ENCODE assay signal across 8 cellular contexts in the genomic region with DNA sequence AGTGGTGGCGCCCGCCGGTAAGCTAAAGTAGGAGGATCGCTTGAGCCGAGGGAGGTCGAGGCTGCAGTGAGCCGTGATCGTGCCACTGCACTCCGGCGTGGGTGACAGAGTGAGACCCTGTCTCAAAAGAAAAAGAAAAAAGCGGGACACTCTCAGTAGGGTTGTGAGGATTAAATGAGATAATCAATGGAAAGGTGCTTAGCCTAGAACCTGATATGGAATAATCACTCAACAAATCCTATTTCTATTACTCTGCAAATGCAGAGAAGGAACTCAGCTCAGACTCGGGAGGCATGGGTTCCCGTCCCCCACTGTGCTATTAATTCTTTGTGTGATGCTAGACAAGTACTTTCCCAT. TPM values are rescaled to one million over a fixed set of nuclear protein-coding genes. Genes with fewer than 3 reads are reported as not detected.
DNase-seq lines count a peak whose midpoint lies in the region; ATAC-seq and TF ChIP-seq lines count a peak whose summit lies in the region.

No MANE protein-coding gene starts in this region.

- POLR2A ChIA-PET in WTC11 (lab: Charles Lee), result interaction anchor here (0.7 to 1.2 kb wide), 8 partner anchors 9 to 359 kb away, joined by 3 to 5 read pairs (median 3); no protein-coding TSS in a partner anchor

- peak overlapping the region; percentile 98 for H3K4me3 Mint-ChIP-seq in WTC11

- TF ChIP-seq EP300 in sigmoid colon (IDR thresholded peaks at IDR 0.05), result no peak

- no peaks in the 10 kb centered on the region for H3K9me3 ChIP-seq in DND-41 (ENCODE audit: insufficient read depth, low read length, severe bottlenecking)
- H3K9me3 ChIP-seq in sigmoid colon, result no peaks in the 10 kb centered on the region

- H2AFZ ChIP-seq in DND-41 (ENCODE audit: low read depth, low read length), result no peak overlapping the region

- no peaks in the 10 kb centered on the region for H3K36me3 ChIP-seq in DND-41 (ENCODE audit: insufficient read depth, low read length)
- H3K36me3 ChIP-seq in sigmoid colon, result no peaks in the 10 kb centered on the region

- ATAC-seq in DND-41 (ENCODE audit: insufficient read depth, low read depth) (no peak), WTC11 (no peak)

- H3K27me3 ChIP-seq in DND-41 (ENCODE audit: insufficient read depth, low read length, poor library complexity) (no peaks in the 10 kb centered on the region), sigmoid colon (no peaks in the 10 kb centered on the region)

- H3K9me3 Mint-ChIP-seq in WTC11, result no peaks in the 10 kb centered on the region

- peak overlapping the region; percentile 84 for H3K27ac Mint-ChIP-seq in WTC11

- H3K4me1 Mint-ChIP-seq in WTC11, result peaks cover 39% of the 10 kb centered on the region

- no peak for DNase-seq in DND-41
- DNase-seq in WTC11 (ENCODE audit: low spot score), result no peak
- DNase-seq in fibroblast of villous mesenchyme (ENCODE audit: low read depth), result no peak
- no peak for DNase-seq in sigmoid colon
- no peak for DNase-seq in NCI-H1930 (lab: John Stamatoyannopoulos, UW)
- no peak for DNase-seq in activated CD4-positive, alpha-beta T cell treated with anti-CD3 and anti-CD28 coated beads, Interleukin-2, amount 50 U/mL, for 1 hour
- DNase-seq in head of caudate nucleus, result no peak
- no peak for DNase-seq in Kasumi-1 (lab: John Stamatoyannopoulos, UW)

- CTCF ChIA-PET in WTC11 (lab: Charles Lee), result interaction anchor here (0.8 to 4.3 kb wide), 5 partner anchors 8 to 71 kb away, joined by 3 to 29 read pairs (median 4); no protein-coding TSS in a partner anchor

- H3K27me3 Mint-ChIP-seq in WTC11 (ENCODE audit: low read depth), result no peaks in the 10 kb centered on the region

- H3K4me3 ChIP-seq in DND-41 (ENCODE audit: low read depth in 1 of 2, low read length in 2 of 2) (no peak overlapping the region), fibroblast of villous mesenchyme (ENCODE audit: low read depth, low read length) (peak overlapping the region; percentile 95), sigmoid colon (peak overlapping the region; percentile 58 to 96 (median 92))

- H3K36me3 Mint-ChIP-seq in WTC11, result no peaks in the 10 kb centered on the region

- H3K4me1 ChIP-seq in DND-41 (ENCODE audit: insufficient read depth, low read length) (peaks cover 16% of the 10 kb centered on the region), sigmoid colon (peaks cover 0 to 55% (median 38%) of the 10 kb centered on the region in 4 donors)

- TF ChIP-seq POLR2A in sigmoid colon (IDR thresholded peaks at IDR 0.05), result no peak

- WGBS in sigmoid colon, 2 donors, result 53 to 61% methylated on average over 13 of the region's 13 CpGs

- peaks cover 31% of the 10 kb centered on the region for H4K20me1 ChIP-seq in DND-41 (ENCODE audit: insufficient read depth, low read length)

- H3K79me2 ChIP-seq in DND-41 (ENCODE audit: insufficient read depth, low read length), result peaks cover 35% of the 10 kb centered on the region

- intact Hi-C loops in sigmoid colon (cut with DNase I), result no loop called here
- intact Hi-C loops in head of caudate nucleus (cut with DNase I), result no loop called here

- H3K4me2 ChIP-seq in DND-41 (ENCODE audit: insufficient read depth, low read length), result 0 out of 2 replicates have a peak overlapping the region, but pooled peaks have one; percentile 86

- no peak overlapping the region for H3K9ac ChIP-seq in DND-41 (ENCODE audit: low read depth, low read length)

- no peak overlapping the region for H3K27ac ChIP-seq in DND-41 (ENCODE audit: low read length)
- H3K27ac ChIP-seq in sigmoid colon, result peak overlapping the region; percentile 91 to 99 (median 98)

- TF ChIP-seq CTCF in DND-41 (IDR thresholded peaks at IDR 0.05; ENCODE audit: borderline replicate concordance, extremely low read depth, low read length, poor library complexity, severe bottlenecking) (no peak), WTC11 (IDR thresholded peaks at IDR 0.05) (no peak), fibroblast of villous mesenchyme (IDR thresholded peaks at IDR 0.05; ENCODE audit: insufficient read depth, low read depth, low read length) (no peak), sigmoid colon (IDR thresholded peaks at IDR 0.05) (no peak)

TF ChIP-seq in WTC11, 78 proteins besides CTCF, POLR2A, EP300 and RAD21 (continues in another document):
- no peak for TF ChIP-seq ZNF121 (CRISPR knock-in tag; IDR thresholded peaks at IDR 0.05)
- TF ChIP-seq, protein P1, sequence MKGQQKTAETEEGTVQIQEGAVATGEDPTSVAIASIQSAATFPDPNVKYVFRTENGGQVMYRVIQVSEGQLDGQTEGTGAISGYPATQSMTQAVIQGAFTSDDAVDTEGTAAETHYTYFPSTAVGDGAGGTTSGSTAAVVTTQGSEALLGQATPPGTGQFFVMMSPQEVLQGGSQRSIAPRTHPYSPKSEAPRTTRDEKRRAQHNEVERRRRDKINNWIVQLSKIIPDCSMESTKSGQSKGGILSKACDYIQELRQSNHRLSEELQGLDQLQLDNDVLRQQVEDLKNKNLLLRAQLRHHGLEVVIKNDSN (CRISPR knock-in tag; IDR thresholded peaks at IDR 0.05), result no peak
- TF ChIP-seq, protein P2, sequence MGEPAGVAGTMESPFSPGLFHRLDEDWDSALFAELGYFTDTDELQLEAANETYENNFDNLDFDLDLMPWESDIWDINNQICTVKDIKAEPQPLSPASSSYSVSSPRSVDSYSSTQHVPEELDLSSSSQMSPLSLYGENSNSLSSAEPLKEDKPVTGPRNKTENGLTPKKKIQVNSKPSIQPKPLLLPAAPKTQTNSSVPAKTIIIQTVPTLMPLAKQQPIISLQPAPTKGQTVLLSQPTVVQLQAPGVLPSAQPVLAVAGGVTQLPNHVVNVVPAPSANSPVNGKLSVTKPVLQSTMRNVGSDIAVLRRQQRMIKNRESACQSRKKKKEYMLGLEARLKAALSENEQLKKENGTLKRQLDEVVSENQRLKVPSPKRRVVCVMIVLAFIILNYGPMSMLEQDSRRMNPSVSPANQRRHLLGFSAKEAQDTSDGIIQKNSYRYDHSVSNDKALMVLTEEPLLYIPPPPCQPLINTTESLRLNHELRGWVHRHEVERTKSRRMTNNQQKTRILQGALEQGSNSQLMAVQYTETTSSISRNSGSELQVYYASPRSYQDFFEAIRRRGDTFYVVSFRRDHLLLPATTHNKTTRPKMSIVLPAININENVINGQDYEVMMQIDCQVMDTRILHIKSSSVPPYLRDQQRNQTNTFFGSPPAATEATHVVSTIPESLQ (CRISPR knock-in tag; IDR thresholded peaks at IDR 0.05), result no peak
- TF ChIP-seq ZNF138 (CRISPR knock-in tag; conservative IDR thresholded peaks at IDR 0.05), result no peak
- no peak for TF ChIP-seq TP53 (CRISPR knock-in tag; IDR thresholded peaks at IDR 0.05)
- TF ChIP-seq MYBL2 (CRISPR knock-in tag; IDR thresholded peaks at IDR 0.05), result no peak
- no peak for TF ChIP-seq SOX15 (CRISPR knock-in tag; IDR thresholded peaks at IDR 0.05)
- TF ChIP-seq GTF2I (CRISPR knock-in tag; conservative IDR thresholded peaks at IDR 0.05), result no peak
- TF ChIP-seq, protein P3, sequence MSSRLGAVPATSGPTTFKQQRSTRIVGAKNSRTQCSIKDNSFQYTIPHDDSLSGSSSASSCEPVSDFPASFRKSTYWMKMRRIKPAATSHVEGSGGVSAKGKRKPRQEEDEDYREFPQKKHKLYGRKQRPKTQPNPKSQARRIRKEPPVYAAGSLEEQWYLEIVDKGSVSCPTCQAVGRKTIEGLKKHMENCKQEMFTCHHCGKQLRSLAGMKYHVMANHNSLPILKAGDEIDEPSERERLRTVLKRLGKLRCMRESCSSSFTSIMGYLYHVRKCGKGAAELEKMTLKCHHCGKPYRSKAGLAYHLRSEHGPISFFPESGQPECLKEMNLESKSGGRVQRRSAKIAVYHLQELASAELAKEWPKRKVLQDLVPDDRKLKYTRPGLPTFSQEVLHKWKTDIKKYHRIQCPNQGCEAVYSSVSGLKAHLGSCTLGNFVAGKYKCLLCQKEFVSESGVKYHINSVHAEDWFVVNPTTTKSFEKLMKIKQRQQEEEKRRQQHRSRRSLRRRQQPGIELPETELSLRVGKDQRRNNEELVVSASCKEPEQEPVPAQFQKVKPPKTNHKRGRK (CRISPR knock-in tag; IDR thresholded peaks at IDR 0.05; ENCODE audit: borderline replicate concordance), result no peak
- no peak for TF ChIP-seq ELF4 (CRISPR knock-in tag; IDR thresholded peaks at IDR 0.05; ENCODE audit: low read depth)
- TF ChIP-seq, protein P4, sequence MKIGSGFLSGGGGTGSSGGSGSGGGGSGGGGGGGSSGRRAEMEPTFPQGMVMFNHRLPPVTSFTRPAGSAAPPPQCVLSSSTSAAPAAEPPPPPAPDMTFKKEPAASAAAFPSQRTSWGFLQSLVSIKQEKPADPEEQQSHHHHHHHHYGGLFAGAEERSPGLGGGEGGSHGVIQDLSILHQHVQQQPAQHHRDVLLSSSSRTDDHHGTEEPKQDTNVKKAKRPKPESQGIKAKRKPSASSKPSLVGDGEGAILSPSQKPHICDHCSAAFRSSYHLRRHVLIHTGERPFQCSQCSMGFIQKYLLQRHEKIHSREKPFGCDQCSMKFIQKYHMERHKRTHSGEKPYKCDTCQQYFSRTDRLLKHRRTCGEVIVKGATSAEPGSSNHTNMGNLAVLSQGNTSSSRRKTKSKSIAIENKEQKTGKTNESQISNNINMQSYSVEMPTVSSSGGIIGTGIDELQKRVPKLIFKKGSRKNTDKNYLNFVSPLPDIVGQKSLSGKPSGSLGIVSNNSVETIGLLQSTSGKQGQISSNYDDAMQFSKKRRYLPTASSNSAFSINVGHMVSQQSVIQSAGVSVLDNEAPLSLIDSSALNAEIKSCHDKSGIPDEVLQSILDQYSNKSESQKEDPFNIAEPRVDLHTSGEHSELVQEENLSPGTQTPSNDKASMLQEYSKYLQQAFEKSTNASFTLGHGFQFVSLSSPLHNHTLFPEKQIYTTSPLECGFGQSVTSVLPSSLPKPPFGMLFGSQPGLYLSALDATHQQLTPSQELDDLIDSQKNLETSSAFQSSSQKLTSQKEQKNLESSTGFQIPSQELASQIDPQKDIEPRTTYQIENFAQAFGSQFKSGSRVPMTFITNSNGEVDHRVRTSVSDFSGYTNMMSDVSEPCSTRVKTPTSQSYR (CRISPR knock-in tag; IDR thresholded peaks at IDR 0.05), result no peak

RNA-seq across cellular contexts. Expression of a gene that starts 0.5 kb away (rescaled TPM):
- total RNA-seq in WTC11 (2021) (42.0 to 43.4 TPM (median 42.7 TPM) in 3 replicates), fibroblast of villous mesenchyme (44.1 and 55.3 TPM in 2 replicates), sigmoid colon (10 to 100 TPM; 13.3 to 20.9 (median 17.9) TPM)
- polyA plus RNA-seq in sigmoid colon, result 10 to 100 TPM in 2 of 3 donors, 1 to 10 TPM in 1; 6.0 to 14.0 (median 12.7) TPM

RNA-seq across cellular contexts. Expression of a gene that starts 48.1 kb away (rescaled TPM):
- 5.4 to 7.9 TPM (median 7.9 TPM) in 3 replicates for total RNA-seq in WTC11 (2021)
- 0.86 and 2.3 TPM in 2 replicates for total RNA-seq in fibroblast of villous mesenchyme
- total RNA-seq in sigmoid colon, result not detected
- polyA plus RNA-seq in sigmoid colon, result under 1 TPM in 2 of 3 donors, not detected in 1; 0.13 to 0.46 TPM

Comparison
In these comparisons a context has a peak if more than half of its experiments do, and no peak if none do; other contexts are left out.
1. H3K4me3 ChIP-seq: peak in fibroblast of villous mesenchyme (single experiment) and sigmoid colon (4 of 4); none in DND-41 (0 of 2).